In the genomic region with DNA sequence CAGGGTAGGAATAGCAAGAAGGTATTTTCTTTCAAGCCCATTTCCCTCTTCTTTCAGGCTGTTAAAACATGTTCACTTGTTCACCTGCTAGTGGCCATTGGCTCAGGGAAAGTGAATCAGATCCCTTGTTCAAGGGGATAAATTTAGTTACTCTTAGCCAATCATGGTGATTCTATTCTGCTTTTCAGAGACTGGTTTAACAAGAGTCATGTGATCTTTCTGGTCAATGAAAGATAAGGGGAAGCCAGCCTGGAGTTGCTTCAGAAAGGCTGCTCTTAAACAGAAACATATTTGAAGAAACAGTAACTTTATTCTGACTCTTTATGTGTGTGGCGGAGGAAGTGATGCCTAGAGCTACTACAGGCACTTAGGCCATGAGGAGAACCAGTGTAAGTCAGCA, we compare ENCODE assay signal across 18 cellular contexts. TPM values are rescaled to one million over a fixed set of nuclear protein-coding genes. Genes with fewer than 3 reads are reported as not detected.
DNase-seq lines count a peak whose midpoint lies in the region; ATAC-seq and TF ChIP-seq lines count a peak whose summit lies in the region.
"Had no signal": no experiment of that assay in that cellular context is flagged by ENCODE, and none has a peak within 500 bp of the region (broad histone marks: within the 10 kb centered on the region; RNA-seq: fewer than 3 reads in every experiment).

No MANE protein-coding gene starts in this region.

- no peak for TF ChIP-seq POLR2A in erythroblast (IDR thresholded peaks at IDR 0.05; ENCODE audit: low read length)

- H3K36me3 Mint-ChIP-seq in activated CD4-positive, alpha-beta T cell treated with anti-CD3 and anti-CD28 coated beads, Interleukin-2, amount 10 ng/mL, durations not matched to agents 24 days and 14 days (ENCODE audit: low read depth), result peaks cover 7% of the 10 kb centered on the region
- H3K36me3 Mint-ChIP-seq in activated CD4-positive, alpha-beta T cell treated with anti-CD3 and anti-CD28 coated beads, Interleukin-2, amount 10 ng/mL, durations not matched to agents 7 days and 5 days (ENCODE audit: low read depth), result peaks cover 2% of the 10 kb centered on the region
- H3K36me3 Mint-ChIP-seq in chondrocyte (ENCODE audit: low read depth), result no peaks in the 10 kb centered on the region
- H3K36me3 Mint-ChIP-seq: CD4-positive, CD25-positive, alpha-beta regulatory T cell had no signal

- peaks cover 16% of the 10 kb centered on the region for H3K9me3 Mint-ChIP-seq in activated CD4-positive, alpha-beta T cell treated with anti-CD3 and anti-CD28 coated beads, Interleukin-2, amount 10 ng/mL, durations not matched to agents 24 days and 14 days
- H3K9me3 Mint-ChIP-seq in activated CD4-positive, alpha-beta T cell treated with anti-CD3 and anti-CD28 coated beads, Interleukin-2, amount 10 ng/mL, durations not matched to agents 7 days and 5 days, result peaks cover 2% of the 10 kb centered on the region
- H3K9me3 Mint-ChIP-seq in chondrocyte (ENCODE audit: low read depth), result no peaks in the 10 kb centered on the region
- H3K9me3 Mint-ChIP-seq: CD4-positive, CD25-positive, alpha-beta regulatory T cell had no signal

- no peak for TF ChIP-seq CTCF in chondrocyte (IDR thresholded peaks at IDR 0.05)

- H3K27me3 Mint-ChIP-seq in activated CD4-positive, alpha-beta T cell treated with anti-CD3 and anti-CD28 coated beads, Interleukin-2, amount 10 ng/mL, durations not matched to agents 24 days and 14 days, result no peaks in the 10 kb centered on the region
- H3K27me3 Mint-ChIP-seq in activated CD4-positive, alpha-beta T cell treated with anti-CD3 and anti-CD28 coated beads, Interleukin-2, amount 10 ng/mL, durations not matched to agents 7 days and 5 days, result no peaks in the 10 kb centered on the region
- no peaks in the 10 kb centered on the region for H3K27me3 Mint-ChIP-seq in chondrocyte (ENCODE audit: low read depth)

- peak; percentile 45 for DNase-seq in activated CD4-positive, alpha-beta T cell treated with anti-CD3 and anti-CD28 coated beads, Interleukin-2, amount 10 ng/mL, durations not matched to agents 24 days and 14 days
- no peak for DNase-seq in activated CD4-positive, alpha-beta T cell treated with anti-CD3 and anti-CD28 coated beads, Interleukin-2, amount 10 ng/mL, durations not matched to agents 7 days and 5 days
- peak; percentile 93 for DNase-seq in OCI-M1 (lab: John Stamatoyannopoulos, UW)
- peak; percentile 41 to 43 for DNase-seq in erythroblast (lab: John Stamatoyannopoulos, UW)
- DNase-seq in midbrain (lab: John Stamatoyannopoulos, UW), result no peak
- DNase-seq in hepatic stellate cell (ENCODE audit: low spot score), result no peak
- DNase-seq in chondrocyte (ENCODE audit: low spot score), result no peak
- DNase-seq: CD4-positive, CD25-positive, alpha-beta regulatory T cell; COR-L47; DMS153; GDM1; GM23248; HCEC 1CT; Karpas-422; NCI-H1694 treated with DMSO at 0.1 percent for 48 hours; NCI-H510A treated with DMSO at 0.1 percent for 48 hours; SHP77 had no signal

- H3K4me3 Mint-ChIP-seq in activated CD4-positive, alpha-beta T cell treated with anti-CD3 and anti-CD28 coated beads, Interleukin-2, amount 10 ng/mL, durations not matched to agents 24 days and 14 days, result no peak overlapping the region
- no peak overlapping the region for H3K4me3 Mint-ChIP-seq in activated CD4-positive, alpha-beta T cell treated with anti-CD3 and anti-CD28 coated beads, Interleukin-2, amount 10 ng/mL, durations not matched to agents 7 days and 5 days
- no peak overlapping the region for H3K4me3 Mint-ChIP-seq in chondrocyte (ENCODE audit: unreplicated experiment)
- H3K4me3 Mint-ChIP-seq: CD4-positive, CD25-positive, alpha-beta regulatory T cell had no signal

- H3K27ac Mint-ChIP-seq in activated CD4-positive, alpha-beta T cell treated with anti-CD3 and anti-CD28 coated beads, Interleukin-2, amount 10 ng/mL, durations not matched to agents 24 days and 14 days, result no peak overlapping the region
- no peak overlapping the region for H3K27ac Mint-ChIP-seq in activated CD4-positive, alpha-beta T cell treated with anti-CD3 and anti-CD28 coated beads, Interleukin-2, amount 10 ng/mL, durations not matched to agents 7 days and 5 days
- H3K27ac Mint-ChIP-seq in chondrocyte (ENCODE audit: unreplicated experiment), result no peak overlapping the region
- H3K27ac Mint-ChIP-seq: CD4-positive, CD25-positive, alpha-beta regulatory T cell had no signal

- CTCF ChIA-PET in activated CD4-positive, alpha-beta T cell treated with anti-CD3 and anti-CD28 coated beads, Interleukin-2, amount 10 ng/mL, durations not matched to agents 7 days and 5 days (lab: Charles Lee), result interaction anchor here (1.0 kb wide), 2 partner anchors 10 to 38 kb away, joined by 3 to 4 read pairs; no protein-coding TSS in a partner anchor

- intact Hi-C loops in activated CD4-positive, alpha-beta T cell treated with anti-CD3 and anti-CD28 coated beads, Interleukin-2, amount 10 ng/mL, durations not matched to agents 24 days and 14 days (cut with micrococcal nuclease), result no loop called here

- ATAC-seq in GM21576 (IDR thresholded peaks at IDR 0.05; ENCODE audit: unreplicated experiment), result no peak

- peaks cover 8% of the 10 kb centered on the region for H3K4me1 Mint-ChIP-seq in activated CD4-positive, alpha-beta T cell treated with anti-CD3 and anti-CD28 coated beads, Interleukin-2, amount 10 ng/mL, durations not matched to agents 24 days and 14 days
- peaks cover 8% of the 10 kb centered on the region for H3K4me1 Mint-ChIP-seq in activated CD4-positive, alpha-beta T cell treated with anti-CD3 and anti-CD28 coated beads, Interleukin-2, amount 10 ng/mL, durations not matched to agents 7 days and 5 days
- H3K4me1 Mint-ChIP-seq in chondrocyte (ENCODE audit: low read depth), result peaks cover 8% of the 10 kb centered on the region
- H3K4me1 Mint-ChIP-seq: CD4-positive, CD25-positive, alpha-beta regulatory T cell had no signal

- POLR2A ChIA-PET in activated CD4-positive, alpha-beta T cell treated with anti-CD3 and anti-CD28 coated beads, Interleukin-2, amount 10 ng/mL, durations not matched to agents 7 days and 5 days (lab: Charles Lee), result no interaction called here

RNA-seq across cellular contexts. Expression of gene AHI1, which starts 28.0 kb away (rescaled TPM):
- total RNA-seq in activated CD4-positive, alpha-beta T cell treated with anti-CD3 and anti-CD28 coated beads, Interleukin-2, amount 10 ng/mL, durations not matched to agents 24 days and 14 days, result 155 and 160 TPM in 2 replicates
- 10 to 100 TPM; 10.8 to 14.0 TPM for total RNA-seq in activated CD4-positive, alpha-beta T cell treated with anti-CD3 and anti-CD28 coated beads, Interleukin-2, amount 10 ng/mL, durations not matched to agents 7 days and 5 days
- 14.8 to 27.1 TPM (median 16.4 TPM) in 3 replicates for total RNA-seq in chondrocyte

Comparison
In these comparisons a context has a peak if more than half of its experiments do, and no peak if none do; other contexts are left out.
1. DNase-seq: peak in activated CD4-positive, alpha-beta T cell treated with anti-CD3 and anti-CD28 coated beads, Interleukin-2, amount 10 ng/mL, durations not matched to agents 24 days and 14 days (single experiment), OCI-M1 (single experiment) and erythroblast (2 of 2); none in activated CD4-positive, alpha-beta T cell treated with anti-CD3 and anti-CD28 coated beads, Interleukin-2, amount 10 ng/mL, durations not matched to agents 7 days and 5 days (single experiment), midbrain (single experiment), hepatic stellate cell (single experiment) and chondrocyte (single experiment).